ENCODE assay signal across 2 cellular contexts in genomic region chr7:101998904-101999236, GRCh38.
TF ChIP-seq lines count a peak whose summit lies in the region.

No MANE protein-coding gene starts in this region.

TF ChIP-seq in K562, 482 proteins besides CTCF, POLR2A, EP300 and RAD21:
- TF ChIP-seq THAP12 (CRISPR knock-in tag; IDR thresholded peaks at IDR 0.05) (0 out of 2 replicates have a peak, but pooled peaks have one; percentile 22), ZNF384 (IDR thresholded peaks at IDR 0.05; ENCODE audit: low read depth, low read length) (0 out of 2 replicates have a peak, but pooled peaks have one; percentile 15), ATF1 (CRISPR knock-in tag; IDR thresholded peaks at IDR 0.05) (no peak), ATF1 (tag; IDR thresholded peaks at IDR 0.05) (no peak)

TF ChIP-seq in neural cell, 6 proteins besides CTCF, POLR2A, EP300 and RAD21 (continued from another document):
- TF ChIP-seq, protein P1, sequence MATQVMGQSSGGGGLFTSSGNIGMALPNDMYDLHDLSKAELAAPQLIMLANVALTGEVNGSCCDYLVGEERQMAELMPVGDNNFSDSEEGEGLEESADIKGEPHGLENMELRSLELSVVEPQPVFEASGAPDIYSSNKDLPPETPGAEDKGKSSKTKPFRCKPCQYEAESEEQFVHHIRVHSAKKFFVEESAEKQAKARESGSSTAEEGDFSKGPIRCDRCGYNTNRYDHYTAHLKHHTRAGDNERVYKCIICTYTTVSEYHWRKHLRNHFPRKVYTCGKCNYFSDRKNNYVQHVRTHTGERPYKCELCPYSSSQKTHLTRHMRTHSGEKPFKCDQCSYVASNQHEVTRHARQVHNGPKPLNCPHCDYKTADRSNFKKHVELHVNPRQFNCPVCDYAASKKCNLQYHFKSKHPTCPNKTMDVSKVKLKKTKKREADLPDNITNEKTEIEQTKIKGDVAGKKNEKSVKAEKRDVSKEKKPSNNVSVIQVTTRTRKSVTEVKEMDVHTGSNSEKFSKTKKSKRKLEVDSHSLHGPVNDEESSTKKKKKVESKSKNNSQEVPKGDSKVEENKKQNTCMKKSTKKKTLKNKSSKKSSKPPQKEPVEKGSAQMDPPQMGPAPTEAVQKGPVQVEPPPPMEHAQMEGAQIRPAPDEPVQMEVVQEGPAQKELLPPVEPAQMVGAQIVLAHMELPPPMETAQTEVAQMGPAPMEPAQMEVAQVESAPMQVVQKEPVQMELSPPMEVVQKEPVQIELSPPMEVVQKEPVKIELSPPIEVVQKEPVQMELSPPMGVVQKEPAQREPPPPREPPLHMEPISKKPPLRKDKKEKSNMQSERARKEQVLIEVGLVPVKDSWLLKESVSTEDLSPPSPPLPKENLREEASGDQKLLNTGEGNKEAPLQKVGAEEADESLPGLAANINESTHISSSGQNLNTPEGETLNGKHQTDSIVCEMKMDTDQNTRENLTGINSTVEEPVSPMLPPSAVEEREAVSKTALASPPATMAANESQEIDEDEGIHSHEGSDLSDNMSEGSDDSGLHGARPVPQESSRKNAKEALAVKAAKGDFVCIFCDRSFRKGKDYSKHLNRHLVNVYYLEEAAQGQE (IDR thresholded peaks at IDR 0.05; ENCODE audit: borderline replicate concordance): no peak
- TF ChIP-seq TAF1 (IDR thresholded peaks at IDR 0.05; ENCODE audit: low read depth) (no peak), EZH2 (IDR thresholded peaks at IDR 0.05; ENCODE audit: borderline replicate concordance, insufficient read depth, low read length, poor library complexity, severe bottlenecking) (no peak), SMC3 (conservative IDR thresholded peaks at IDR 0.05; ENCODE audit: poor library complexity) (no peak)
